ENCODE assay signal across 1 cellular context in genomic region chr7:23114854-23115253, GRCh38.
TF ChIP-seq lines count a peak whose summit lies in the region.

No MANE protein-coding gene starts in this region.

TF ChIP-seq in H1, 55 proteins besides CTCF, POLR2A, EP300 and RAD21 (continued from another document):
- TF ChIP-seq RFX5 (IDR thresholded peaks at IDR 0.05; ENCODE audit: borderline replicate concordance, low read depth, low read length) (no peak), BACH1 (IDR thresholded peaks at IDR 0.05; ENCODE audit: low read length) (no peak), TAF7 (optimal IDR thresholded peaks at IDR 0.05; ENCODE audit: borderline replicate concordance, low read depth, low read length) (no peak), CTBP2 (IDR thresholded peaks at IDR 0.05; ENCODE audit: borderline replicate concordance, insufficient read depth, insufficient read length, low read length) (no peak), SRF (IDR thresholded peaks at IDR 0.05; ENCODE audit: low read depth, low read length) (no peak)
